8 cellular contexts compared by ENCODE assay signal in genomic region chr4:174222266-174222872, GRCh38.
DNase-seq lines count a peak whose midpoint lies in the region; ATAC-seq and TF ChIP-seq lines count a peak whose summit lies in the region.

No MANE protein-coding gene starts in this region.

- TF ChIP-seq POLR2A in vagina (IDR thresholded peaks at IDR 0.05): no peak

- H3K4me2 ChIP-seq in smooth muscle cell: no peak overlapping the region

- 47% methylated on average over 4 of the region's 4 CpGs for WGBS in smooth muscle cell (ENCODE audit: low lambda C conversion rate)

- H3F3A ChIP-seq in smooth muscle cell (ENCODE audit: low read depth): no peaks in the 10 kb centered on the region

- H3K4me1 ChIP-seq in smooth muscle cell (ENCODE audit: low read depth) (peaks cover 6% of the 10 kb centered on the region), vagina (peaks cover 13% of the 10 kb centered on the region)

- H2AFZ ChIP-seq in smooth muscle cell (ENCODE audit: low read depth): peak overlapping the region; percentile 78

- peak; percentile 76 for TF ChIP-seq CTCF in AG04450 (IDR thresholded peaks at IDR 0.05; ENCODE audit: low read depth, low read length)
- TF ChIP-seq CTCF in GM12872 (IDR thresholded peaks at IDR 0.05; ENCODE audit: insufficient read depth, low read depth, low read length): peak; percentile 63
- TF ChIP-seq CTCF in epithelial cell of proximal tubule (conservative IDR thresholded peaks at IDR 0.05; ENCODE audit: low read depth, low read length): peak; percentile 81
- TF ChIP-seq CTCF in smooth muscle cell (IDR thresholded peaks at IDR 0.05; ENCODE audit: borderline replicate concordance, insufficient read depth, poor library complexity, severe bottlenecking): peak; percentile 56
- TF ChIP-seq CTCF in vagina (IDR thresholded peaks at IDR 0.05): peak in 1 of 3 experiments; percentile 13

- no peaks in the 10 kb centered on the region for H3K79me2 ChIP-seq in smooth muscle cell (ENCODE audit: low read depth)

- intact Hi-C loops in vagina (cut with DNase I): no loop called here

- H3K9me3 ChIP-seq in AG04450 (ENCODE audit: control insufficient read depth, insufficient read depth, low read length): peaks cover 2% of the 10 kb centered on the region; the same call in 1 of the 2 replicates
- no peaks in the 10 kb centered on the region for H3K9me3 ChIP-seq in smooth muscle cell (replicated peaks; ENCODE audit: low read depth)
- H3K9me3 ChIP-seq in vagina: no peaks in the 10 kb centered on the region

- ATAC-seq in HG02642 (IDR thresholded peaks at IDR 0.05; ENCODE audit: poor library complexity, unreplicated experiment): peak; percentile 70

- CTCF ChIA-PET in AG04450 (lab: Charles Lee): interaction anchor here (0.7 to 2.0 kb wide), 20 partner anchors 9 to 1306 kb away, joined by 3 to 14 read pairs (median 4); no protein-coding TSS in a partner anchor

- DNase-seq in AG04450 (ENCODE audit: low read depth, low spot score): no peak
- DNase-seq in NCI-H2171 (lab: John Stamatoyannopoulos, UW): peak; percentile 1
- no peak for DNase-seq in epithelial cell of proximal tubule (ENCODE audit: low read depth)
- no peak for DNase-seq in smooth muscle cell (lab: John Stamatoyannopoulos, UW; ENCODE audit: unreplicated experiment)
- no peak for DNase-seq in NK-92 treated with Interleukin-12 subunit alpha and Interleukin-12 subunit beta, amount 100 ng/mL, for 24 hours (lab: John Stamatoyannopoulos, UW)
- DNase-seq in vagina (ENCODE audit: extremely low spot score in 2 of 2): no peak

- no peak overlapping the region for H3K4me3 ChIP-seq in AG04450 (ENCODE audit: low read depth, low read length)
- no peak overlapping the region for H3K4me3 ChIP-seq in epithelial cell of proximal tubule (ENCODE audit: low read depth, low read length)
- H3K4me3 ChIP-seq in smooth muscle cell: no peak overlapping the region
- no peak overlapping the region for H3K4me3 ChIP-seq in vagina

- H3K27ac ChIP-seq in AG04450 (ENCODE audit: low read depth, low read length) (no peak overlapping the region), smooth muscle cell (ENCODE audit: low read depth) (no peak overlapping the region), vagina (no peak overlapping the region)

- H3K36me3 ChIP-seq in smooth muscle cell (ENCODE audit: low read depth) (no peaks in the 10 kb centered on the region), vagina (no peaks in the 10 kb centered on the region)

- POLR2A ChIA-PET in AG04450 (lab: Yijun Ruan, JAX): no interaction called here

- no peak overlapping the region for H3K9ac ChIP-seq in smooth muscle cell (ENCODE audit: low read depth)

- H3K27me3 ChIP-seq in AG04450 (ENCODE audit: control insufficient read depth, insufficient read depth, low read length) (peaks cover 14% of the 10 kb centered on the region), smooth muscle cell (ENCODE audit: low read depth) (no peaks in the 10 kb centered on the region), vagina (no peaks in the 10 kb centered on the region)

- H4K20me1 ChIP-seq in smooth muscle cell (ENCODE audit: low read depth): no peaks in the 10 kb centered on the region
